ENCODE assay signal across 1 cellular context in genomic region chr15:29252231-29252630, GRCh38.
TF ChIP-seq lines count a peak whose summit lies in the region.

No MANE protein-coding gene starts in this region.

TF ChIP-seq in liver, 16 proteins besides CTCF, POLR2A, EP300 and RAD21:
- TF ChIP-seq ZBTB33 (IDR thresholded peaks at IDR 0.05) (peak; percentile 18), MAX (IDR thresholded peaks at IDR 0.05) (peak; percentile 12), FOXA2 (IDR thresholded peaks at IDR 0.05) (no peak)
